ENCODE assay signal across 1 cellular context in the genomic region with DNA sequence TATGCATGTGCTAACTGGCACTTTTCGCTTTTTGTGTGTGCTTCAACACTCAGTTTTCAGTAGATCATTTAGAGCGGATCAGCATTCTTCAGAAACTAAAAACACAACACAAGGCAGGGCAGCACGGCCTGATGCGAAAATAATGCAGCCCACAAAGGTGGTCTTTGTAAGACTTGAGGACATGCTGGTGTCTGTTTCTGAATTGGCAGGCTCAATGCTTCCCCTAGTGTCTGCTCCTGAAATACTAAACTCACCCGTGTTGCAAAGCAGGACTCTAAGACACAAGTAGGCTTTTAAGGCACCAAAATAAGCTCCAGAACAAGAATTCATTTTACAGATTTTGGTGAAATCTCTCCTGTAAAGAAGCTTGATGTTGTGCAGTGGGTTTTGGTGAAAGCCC.
TF ChIP-seq lines count a peak whose summit lies in the region.

No MANE protein-coding gene starts in this region.

TF ChIP-seq in WTC11, 78 proteins besides CTCF, POLR2A, EP300 and RAD21 (continued from another document):
- TF ChIP-seq, protein P1, sequence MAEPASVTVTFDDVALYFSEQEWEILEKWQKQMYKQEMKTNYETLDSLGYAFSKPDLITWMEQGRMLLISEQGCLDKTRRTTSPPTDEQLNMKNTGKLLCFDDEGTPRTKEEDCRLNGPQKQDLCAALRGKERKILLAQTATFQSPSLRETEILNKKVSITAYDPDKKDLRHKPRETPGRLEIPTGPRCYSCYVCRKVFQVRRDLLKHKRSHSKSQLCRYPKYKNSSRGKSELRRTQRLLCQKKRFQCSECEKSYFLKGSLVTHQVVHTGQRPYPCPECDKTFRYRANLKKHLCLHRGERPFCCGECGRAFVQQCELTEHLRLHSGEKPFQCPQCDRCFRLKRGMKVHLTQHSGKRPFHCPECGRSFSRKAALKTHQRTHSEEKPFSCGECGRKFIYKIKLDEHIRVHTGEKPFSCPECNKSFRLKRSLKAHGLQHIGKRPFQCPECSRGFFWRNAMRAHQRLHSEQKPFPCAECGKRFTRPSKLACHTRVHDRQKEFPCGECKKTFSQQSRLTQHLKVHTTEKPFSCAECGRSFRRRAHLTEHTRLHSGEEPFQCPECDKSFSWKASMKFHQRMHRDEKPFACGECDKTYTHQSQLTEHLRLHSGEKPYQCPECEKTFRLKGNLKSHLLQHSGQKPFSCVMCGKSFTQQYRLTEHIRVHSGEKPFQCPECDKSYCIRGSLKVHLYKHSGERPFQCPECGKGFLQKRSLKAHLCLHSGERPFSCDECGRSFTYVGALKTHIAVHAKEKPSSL (CRISPR knock-in tag; conservative IDR thresholded peaks at IDR 0.05), result no peak
- TF ChIP-seq ZNF263 (CRISPR knock-in tag; IDR thresholded peaks at IDR 0.05; ENCODE audit: low read depth) (no peak), KAT7 (CRISPR knock-in tag; IDR thresholded peaks at IDR 0.05; ENCODE audit: borderline replicate concordance) (no peak), ZNF532 (CRISPR knock-in tag; IDR thresholded peaks at IDR 0.05; ENCODE audit: borderline replicate concordance) (no peak), ELF4 (CRISPR knock-in tag; IDR thresholded peaks at IDR 0.05; ENCODE audit: low read depth) (no peak), EMX1 (CRISPR knock-in tag; IDR thresholded peaks at IDR 0.05) (no peak), ZNF138 (CRISPR knock-in tag; conservative IDR thresholded peaks at IDR 0.05) (no peak), NFYB (CRISPR knock-in tag; conservative IDR thresholded peaks at IDR 0.05; ENCODE audit: low read depth) (no peak)
- TF ChIP-seq, protein P2, sequence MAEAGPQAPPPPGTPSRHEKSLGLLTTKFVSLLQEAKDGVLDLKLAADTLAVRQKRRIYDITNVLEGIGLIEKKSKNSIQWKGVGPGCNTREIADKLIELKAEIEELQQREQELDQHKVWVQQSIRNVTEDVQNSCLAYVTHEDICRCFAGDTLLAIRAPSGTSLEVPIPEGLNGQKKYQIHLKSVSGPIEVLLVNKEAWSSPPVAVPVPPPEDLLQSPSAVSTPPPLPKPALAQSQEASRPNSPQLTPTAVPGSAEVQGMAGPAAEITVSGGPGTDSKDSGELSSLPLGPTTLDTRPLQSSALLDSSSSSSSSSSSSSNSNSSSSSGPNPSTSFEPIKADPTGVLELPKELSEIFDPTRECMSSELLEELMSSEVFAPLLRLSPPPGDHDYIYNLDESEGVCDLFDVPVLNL (CRISPR knock-in tag; IDR thresholded peaks at IDR 0.05; ENCODE audit: borderline replicate concordance, low read depth), result no peak
